Comparison of ENCODE assay signal across 9 cellular contexts in genomic region chr11:8610532-8611116, GRCh38. TPM values are rescaled to one million over a fixed set of nuclear protein-coding genes. Genes with fewer than 3 reads are reported as not detected.
A peak's percentile ranks its signal among the peaks of the same experiment; 100 is the strongest.
DNase-seq lines count a peak whose midpoint lies in the region; ATAC-seq and TF ChIP-seq lines count a peak whose summit lies in the region.
"Had no signal": no experiment of that assay in that cellular context is flagged by ENCODE, and none has a peak within 500 bp of the region (broad histone marks: within the 10 kb centered on the region; RNA-seq: fewer than 3 reads in every experiment).

No MANE protein-coding gene starts in this region.

- no peaks in the 10 kb centered on the region for H4K20me1 ChIP-seq in neural progenitor cell (ENCODE audit: low read depth)

- H3K4me1 ChIP-seq in neural progenitor cell: peaks cover 4% of the 10 kb centered on the region

- POLR2A ChIA-PET in activated CD4-positive, alpha-beta T cell treated with anti-CD3 and anti-CD28 coated beads, Interleukin-2, amount 10 ng/mL, durations not matched to agents 7 days and 5 days (lab: Charles Lee): no interaction called here

- H3K9me3 ChIP-seq in neural progenitor cell (ENCODE audit: low read depth): no peaks in the 10 kb centered on the region

- peak; percentile 62 for DNase-seq in activated CD4-positive, alpha-beta T cell treated with anti-CD3 and anti-CD28 coated beads, Interleukin-2, amount 10 ng/mL, durations not matched to agents 7 days and 5 days
- DNase-seq in activated CD4-positive, alpha-beta T cell treated with anti-CD3 and anti-CD28 coated beads, Interleukin-2, amount 50 U/mL, for 1 hour: no peak
- DNase-seq in NCI-H1105 (lab: John Stamatoyannopoulos, UW) (peak; percentile 62), amniotic epithelial cell (ENCODE audit: low read depth) (peak; percentile 63), neural progenitor cell (ENCODE audit: low spot score) (no peak), Calu3 (no peak), LoVo (ENCODE audit: low spot score) (no peak)
- DNase-seq: effector memory CD8-positive, alpha-beta T cell had no signal

- H3K27ac ChIP-seq in neural progenitor cell: no peak overlapping the region

- peaks cover 4% of the 10 kb centered on the region for H3K36me3 Mint-ChIP-seq in activated CD4-positive, alpha-beta T cell treated with anti-CD3 and anti-CD28 coated beads, Interleukin-2, amount 10 ng/mL, durations not matched to agents 7 days and 5 days (ENCODE audit: low read depth)
- H3K36me3 Mint-ChIP-seq in neural progenitor cell (no peaks in the 10 kb centered on the region), Calu3 (ENCODE audit: insufficient read depth, unreplicated experiment) (no peaks in the 10 kb centered on the region)

- peaks cover 10% of the 10 kb centered on the region for H3K4me1 Mint-ChIP-seq in activated CD4-positive, alpha-beta T cell treated with anti-CD3 and anti-CD28 coated beads, Interleukin-2, amount 10 ng/mL, durations not matched to agents 7 days and 5 days
- H3K4me1 Mint-ChIP-seq in neural progenitor cell (peaks cover 24% of the 10 kb centered on the region), Calu3 (ENCODE audit: low read depth, unreplicated experiment) (no peaks in the 10 kb centered on the region)

- no peaks in the 10 kb centered on the region for H3K9me3 Mint-ChIP-seq in activated CD4-positive, alpha-beta T cell treated with anti-CD3 and anti-CD28 coated beads, Interleukin-2, amount 10 ng/mL, durations not matched to agents 7 days and 5 days
- H3K9me3 Mint-ChIP-seq in neural progenitor cell (no peaks in the 10 kb centered on the region), Calu3 (ENCODE audit: low read depth, unreplicated experiment) (no peaks in the 10 kb centered on the region)
- H3K9me3 Mint-ChIP-seq: effector memory CD8-positive, alpha-beta T cell had no signal

- H3K27me3 ChIP-seq in neural progenitor cell: no peaks in the 10 kb centered on the region

- no peak overlapping the region for H3K4me2 ChIP-seq in neural progenitor cell

- TF ChIP-seq CTCF in neural progenitor cell (IDR thresholded peaks at IDR 0.05): no peak
- TF ChIP-seq CTCF in Calu3 (IDR thresholded peaks at IDR 0.05; ENCODE audit: unreplicated experiment): no peak

- H3K4me3 Mint-ChIP-seq in activated CD4-positive, alpha-beta T cell treated with anti-CD3 and anti-CD28 coated beads, Interleukin-2, amount 10 ng/mL, durations not matched to agents 7 days and 5 days: no peak overlapping the region
- H3K4me3 Mint-ChIP-seq in neural progenitor cell: no peak overlapping the region
- no peak overlapping the region for H3K4me3 Mint-ChIP-seq in Calu3 (ENCODE audit: low read depth, unreplicated experiment)
- H3K4me3 Mint-ChIP-seq: effector memory CD8-positive, alpha-beta T cell had no signal

- H3F3A ChIP-seq in neural progenitor cell (ENCODE audit: low read depth): no peaks in the 10 kb centered on the region

- no peaks in the 10 kb centered on the region for H3K36me3 ChIP-seq in neural progenitor cell

- CTCF ChIA-PET in activated CD4-positive, alpha-beta T cell treated with anti-CD3 and anti-CD28 coated beads, Interleukin-2, amount 10 ng/mL, durations not matched to agents 7 days and 5 days (lab: Charles Lee): no interaction called here
- CTCF ChIA-PET in Calu3 (lab: Charles Lee): no interaction called here

- no peak overlapping the region for H2AFZ ChIP-seq in neural progenitor cell (replicated peaks)

- H3K79me2 ChIP-seq in neural progenitor cell (ENCODE audit: low read depth): no peaks in the 10 kb centered on the region

- H3K27ac Mint-ChIP-seq in activated CD4-positive, alpha-beta T cell treated with anti-CD3 and anti-CD28 coated beads, Interleukin-2, amount 10 ng/mL, durations not matched to agents 7 days and 5 days: peak overlapping the region; percentile 31
- H3K27ac Mint-ChIP-seq in neural progenitor cell (peak overlapping the region; percentile 28), Calu3 (ENCODE audit: unreplicated experiment) (no peak overlapping the region)

- H3K27me3 Mint-ChIP-seq in activated CD4-positive, alpha-beta T cell treated with anti-CD3 and anti-CD28 coated beads, Interleukin-2, amount 10 ng/mL, durations not matched to agents 7 days and 5 days: peaks cover 8% of the 10 kb centered on the region
- peaks cover 4% of the 10 kb centered on the region for H3K27me3 Mint-ChIP-seq in neural progenitor cell (ENCODE audit: insufficient read depth, low read depth)
- no peaks in the 10 kb centered on the region for H3K27me3 Mint-ChIP-seq in Calu3 (ENCODE audit: unreplicated experiment)

- intact Hi-C loops in Calu3 (cut with micrococcal nuclease; ENCODE audit: unreplicated experiment): no loop called here

- no peak for ATAC-seq in GM19455 (IDR thresholded peaks at IDR 0.05; ENCODE audit: unreplicated experiment)
- ATAC-seq: effector memory CD8-positive, alpha-beta T cell had no signal

- no peak overlapping the region for H3K9ac ChIP-seq in neural progenitor cell

- H3K4me3 ChIP-seq in neural progenitor cell: no peak overlapping the region

- BruUV-seq in Calu3 (replicated peaks; lab: Mats Ljungman, UMichigan): no TSS peak

RNA-seq across cellular contexts. Expression of gene STK33, which starts 16.6 kb away (rescaled TPM):
- 1 to 10 TPM in 1 of 2 experiments, under 1 TPM in 1; 0.79 to 1.1 TPM for total RNA-seq in activated CD4-positive, alpha-beta T cell treated with anti-CD3 and anti-CD28 coated beads, Interleukin-2, amount 10 ng/mL, durations not matched to agents 7 days and 5 days
- 40.7 and 56.5 TPM in 2 replicates for total RNA-seq in neural progenitor cell (ENCODE audit: low replicate concordance)
- total RNA-seq in Calu3 (2022): 1.7 and 3.0 TPM in 2 replicates

Comparison
In these comparisons a context has a peak if more than half of its experiments do, and no peak if none do; other contexts are left out.
1. DNase-seq: peak in activated CD4-positive, alpha-beta T cell treated with anti-CD3 and anti-CD28 coated beads, Interleukin-2, amount 10 ng/mL, durations not matched to agents 7 days and 5 days (single experiment), NCI-H1105 (single experiment) and amniotic epithelial cell (single experiment); none in activated CD4-positive, alpha-beta T cell treated with anti-CD3 and anti-CD28 coated beads, Interleukin-2, amount 50 U/mL, for 1 hour (single experiment), neural progenitor cell (single experiment), Calu3 (single experiment) and LoVo (single experiment).
2. RNA of gene STK33, which starts 16.6 kb away (total RNA-seq): 40.7 to 56.5 TPM in neural progenitor cell; 1.7 to 3.0 TPM in Calu3 and 0.79 to 1.1 TPM in activated CD4-positive, alpha-beta T cell treated with anti-CD3 and anti-CD28 coated beads, Interleukin-2, amount 10 ng/mL, durations not matched to agents 7 days and 5 days; every median in the first group is over 10 times any median in the second.